Comparison of ENCODE assay signal across 13 cellular contexts in genomic region chr22:32802291-32802826, GRCh38. TPM values are rescaled to one million over a fixed set of nuclear protein-coding genes. Genes with fewer than 3 reads are reported as not detected.
DNase-seq lines count a peak whose midpoint lies in the region; ATAC-seq and TF ChIP-seq lines count a peak whose summit lies in the region.
"Had no signal": no experiment of that assay in that cellular context is flagged by ENCODE, and none has a peak within 500 bp of the region (broad histone marks: within the 10 kb centered on the region; RNA-seq: fewer than 3 reads in every experiment).

No MANE protein-coding gene starts in this region.

- H3K27me3 ChIP-seq in BE2C (0 out of 2 replicates have a peak, but pooled peaks cover 4% of the 10 kb centered on the region), parathyroid adenoma (ENCODE audit: control insufficient read depth, insufficient read depth, low read length) (no peaks in the 10 kb centered on the region)

- DNase-seq in BE2C (no peak), SK-N-MC (ENCODE audit: low read depth, low spot score) (no peak), glutamatergic neuron (no peak), NCI-H2227 (lab: John Stamatoyannopoulos, UW; ENCODE audit: unreplicated experiment) (no peak), OCI-M2 (lab: John Stamatoyannopoulos, UW; ENCODE audit: unreplicated experiment) (no peak)
- DNase-seq: activated CD4-positive, alpha-beta T cell treated with anti-CD3 and anti-CD28 coated beads for 4 hours; DND-41; effector memory CD4-positive, alpha-beta T cell; NCI-H526 treated with DMSO at 0.1 percent for 48 hours; stimulated activated CD4-positive, alpha-beta T cell treated with anti-CD3 and anti-CD28 coated beads, Interleukin-12 subunit alpha, Interleukin-12 subunit beta, amount 100 ng/mL, for 4 hours had no signal

- no peak overlapping the region for H3K27ac Mint-ChIP-seq in glutamatergic neuron (ENCODE audit: unreplicated experiment)

- no peaks in the 10 kb centered on the region for H3K9me3 ChIP-seq in BE2C
- H3K9me3 ChIP-seq in SK-N-MC (ENCODE audit: low read depth, low read length): no peaks in the 10 kb centered on the region
- H3K9me3 ChIP-seq in parathyroid adenoma (ENCODE audit: control insufficient read depth, low read length): no peaks in the 10 kb centered on the region

- H3K9me3 Mint-ChIP-seq in glutamatergic neuron (ENCODE audit: unreplicated experiment): peaks cover 3% of the 10 kb centered on the region

- TF ChIP-seq CTCF in BE2C (IDR thresholded peaks at IDR 0.05; ENCODE audit: low read depth, low read length) (no peak), glutamatergic neuron (IDR thresholded peaks at IDR 0.05; ENCODE audit: partially characterized antibody, unreplicated experiment) (no peak), parathyroid adenoma (IDR thresholded peaks at IDR 0.05) (no peak)

- H3K4me2 ChIP-seq in parathyroid adenoma (ENCODE audit: low read length): peak overlapping the region; percentile 96

- peak overlapping the region; percentile 71 for H3K9ac ChIP-seq in SK-N-MC (ENCODE audit: insufficient read length)
- H3K9ac ChIP-seq in parathyroid adenoma: no peak overlapping the region

- peaks cover 38% of the 10 kb centered on the region for H3K79me2 ChIP-seq in parathyroid adenoma

- H3K4me1 ChIP-seq in BE2C: no peaks in the 10 kb centered on the region
- H3K4me1 ChIP-seq in parathyroid adenoma: peaks cover 9% of the 10 kb centered on the region

- H3K36me3 ChIP-seq in BE2C (no peaks in the 10 kb centered on the region), SK-N-MC (ENCODE audit: insufficient read depth, low read length) (no peaks in the 10 kb centered on the region), parathyroid adenoma (ENCODE audit: control insufficient read depth, insufficient read depth, low read length) (no peaks in the 10 kb centered on the region)

- H3K4me1 Mint-ChIP-seq in glutamatergic neuron (ENCODE audit: low read depth, unreplicated experiment): peaks cover 22% of the 10 kb centered on the region

- peak overlapping the region; percentile 67 for H3K4me3 ChIP-seq in BE2C (ENCODE audit: low read depth, low read length)
- H3K4me3 ChIP-seq in SK-N-MC: peak overlapping the region; percentile 80
- peak overlapping the region; percentile 64 for H3K4me3 ChIP-seq in parathyroid adenoma (ENCODE audit: low read depth, low read length)

- ATAC-seq in GM18511 (IDR thresholded peaks at IDR 0.05; ENCODE audit: unreplicated experiment): no peak
- ATAC-seq in HG02678 (IDR thresholded peaks at IDR 0.05; ENCODE audit: unreplicated experiment): no peak

- no peak overlapping the region for H2AFZ ChIP-seq in parathyroid adenoma

- H3K27me3 Mint-ChIP-seq in glutamatergic neuron (ENCODE audit: unreplicated experiment): peaks cover 4% of the 10 kb centered on the region

- peak overlapping the region; percentile 87 for H3K4me3 Mint-ChIP-seq in glutamatergic neuron (ENCODE audit: unreplicated experiment)

- H3K27ac ChIP-seq in SK-N-MC (no peak overlapping the region), parathyroid adenoma (peak overlapping the region; percentile 67)

- no peaks in the 10 kb centered on the region for H3K36me3 Mint-ChIP-seq in glutamatergic neuron (ENCODE audit: unreplicated experiment)

RNA-seq across cellular contexts. Expression of gene TIMP3, which starts 0.9 kb away (rescaled TPM):
- polyA plus RNA-seq in BE2C (2012; ENCODE audit: insufficient read depth, insufficient read length, low read depth): 79.7 TPM
- total RNA-seq in glutamatergic neuron (ENCODE audit: unreplicated experiment): 15.2 TPM
